Comparison of ENCODE assay signal across 8 cellular contexts in genomic region chr1:160204526-160205241, GRCh38. TPM values are rescaled to one million over a fixed set of nuclear protein-coding genes. Genes with fewer than 3 reads are reported as not detected.
DNase-seq lines count a peak whose midpoint lies in the region; ATAC-seq, FAIRE-seq and TF ChIP-seq lines count a peak whose summit lies in the region.

No MANE protein-coding gene starts in this region.

- peak overlapping the region; percentile 72 for H3K27ac Mint-ChIP-seq in endodermal cell

- WGBS in endodermal cell (ENCODE audit: insufficient coverage in 1 of 2, insufficient read length in 1 of 2), 2 experiments, result 74 to 100% methylated on average over 1 to 3 of the region's 7 CpGs
- 30 to 36% methylated on average over 6 to 7 of the region's 7 CpGs for WGBS in pancreas, 2 donors

- H3K27me3 ChIP-seq in OCI-LY3 (ENCODE audit: low read depth, low read length) (no peaks in the 10 kb centered on the region), endodermal cell (ENCODE audit: control insufficient read depth, insufficient read depth, low read length, poor library complexity, severe bottlenecking) (no peaks in the 10 kb centered on the region), pancreas (no peaks in the 10 kb centered on the region)

- H3K4me1 ChIP-seq in OCI-LY3 (ENCODE audit: low read length) (peaks cover 50% of the 10 kb centered on the region), endodermal cell (ENCODE audit: control insufficient read depth, insufficient read depth, low read length) (peaks cover 6% of the 10 kb centered on the region), pancreas (peaks cover 2 to 18% (median 7%) of the 10 kb centered on the region in 3 donors)

- H3K4me3 ChIP-seq in OCI-LY3 (ENCODE audit: low read length) (peak overlapping the region; percentile 89), endodermal cell (ENCODE audit: low read length) (peak overlapping the region; percentile 62), pancreas (peak overlapping the region; percentile 76 to 91 (median 89))

- peaks cover 9% of the 10 kb centered on the region for H3K36me3 Mint-ChIP-seq in activated T-cell treated with anti-CD3 and anti-CD28 coated beads, Interleukin-2, amount 50 U/mL, for 4 hours (ENCODE audit: insufficient read depth)
- H3K36me3 Mint-ChIP-seq in endodermal cell (ENCODE audit: low read depth), result peaks cover 13% of the 10 kb centered on the region

- intact Hi-C loops in pancreas (cut with DNase I), result loop anchor here in 1 of 3 donors (5.0 kb wide), 1 partner anchor 48 kb away; no protein-coding TSS in a partner anchor

- no peak for DNase-seq in activated T-cell treated with anti-CD3 and anti-CD28 coated beads, Interleukin-2, amount 50 U/mL, for 4 hours
- DNase-seq in activated T-cell treated with anti-CD3 and anti-CD28 coated beads, Interleukin-2, amount 50 U/mL, for 1 hour, result no peak
- no peak for DNase-seq in endodermal cell
- no peak for DNase-seq in pancreas
- no peak for DNase-seq in iPS-NIHi7 (ENCODE audit: extremely low spot score)
- no peak for DNase-seq in HPDE6-E6E7 (ENCODE audit: extremely low spot score)

- peaks cover 36% of the 10 kb centered on the region for H3K4me1 Mint-ChIP-seq in activated T-cell treated with anti-CD3 and anti-CD28 coated beads, Interleukin-2, amount 50 U/mL, for 4 hours (ENCODE audit: low read depth)
- peaks cover 28% of the 10 kb centered on the region for H3K4me1 Mint-ChIP-seq in endodermal cell

- no peaks in the 10 kb centered on the region for H3K9me3 Mint-ChIP-seq in activated T-cell treated with anti-CD3 and anti-CD28 coated beads, Interleukin-2, amount 50 U/mL, for 4 hours
- H3K9me3 Mint-ChIP-seq in endodermal cell, result no peaks in the 10 kb centered on the region

- peak overlapping the region; percentile 87 for H3K4me3 Mint-ChIP-seq in activated T-cell treated with anti-CD3 and anti-CD28 coated beads, Interleukin-2, amount 50 U/mL, for 4 hours
- peak overlapping the region; percentile 80 for H3K4me3 Mint-ChIP-seq in endodermal cell

- no peaks in the 10 kb centered on the region for H3K27me3 Mint-ChIP-seq in activated T-cell treated with anti-CD3 and anti-CD28 coated beads, Interleukin-2, amount 50 U/mL, for 4 hours (ENCODE audit: low read depth)
- H3K27me3 Mint-ChIP-seq in endodermal cell (ENCODE audit: insufficient read depth), result no peaks in the 10 kb centered on the region

- no peak overlapping the region for H2AFZ ChIP-seq in OCI-LY3 (ENCODE audit: low read depth, low read length)

- H3K36me3 ChIP-seq in OCI-LY3 (replicated peaks; ENCODE audit: low read depth, low read length) (peaks cover 34% of the 10 kb centered on the region), endodermal cell (ENCODE audit: control insufficient read depth, insufficient read depth, low read length) (peaks cover 12% of the 10 kb centered on the region), pancreas (no peaks in the 10 kb centered on the region)

- no peak for ATAC-seq in activated T-cell treated with anti-CD3 and anti-CD28 coated beads, Interleukin-2, amount 50 U/mL, for 4 hours
- peak; percentile 72 for ATAC-seq in HG02610 (IDR thresholded peaks at IDR 0.05; ENCODE audit: unreplicated experiment)
- ATAC-seq in pancreas, result peak in 2 of 4 donors; percentile 2 to 34

- H4K20me1 ChIP-seq in OCI-LY3 (ENCODE audit: insufficient read depth, low read length), result peaks cover 37% of the 10 kb centered on the region

- peak overlapping the region; percentile 98 for H3K9ac ChIP-seq in OCI-LY3 (ENCODE audit: low read length)
- no peak overlapping the region for H3K9ac ChIP-seq in endodermal cell (ENCODE audit: extremely low read depth, low read length, poor library complexity, severe bottlenecking)

- FAIRE-seq in pancreas (lab: Jason Lieb, UNC), result no peak

- H3K9me3 ChIP-seq in OCI-LY3 (ENCODE audit: insufficient read depth, low read length), result no peaks in the 10 kb centered on the region
- no peaks in the 10 kb centered on the region for H3K9me3 ChIP-seq in endodermal cell (ENCODE audit: control insufficient read depth, low read length)
- H3K9me3 ChIP-seq in pancreas, result no peaks in the 10 kb centered on the region

- peak overlapping the region; percentile 96 for H3K4me2 ChIP-seq in OCI-LY3 (ENCODE audit: low read length)

- TF ChIP-seq CTCF in OCI-LY3 (IDR thresholded peaks at IDR 0.05; ENCODE audit: low read depth, low read length) (no peak), endodermal cell (conservative IDR thresholded peaks at IDR 0.05) (no peak), pancreas (IDR thresholded peaks at IDR 0.05) (no peak)

- peak overlapping the region; percentile 96 for H3K27ac ChIP-seq in OCI-LY3 (ENCODE audit: low read length)
- no peak overlapping the region for H3K27ac ChIP-seq in endodermal cell (ENCODE audit: low read depth, low read length)
- peak overlapping the region in 2 of 4 donors; percentile 77 to 82 for H3K27ac ChIP-seq in pancreas

- peaks cover 45% of the 10 kb centered on the region for H3K79me2 ChIP-seq in OCI-LY3 (ENCODE audit: low read length)

RNA-seq across cellular contexts. Expression of gene PEA15, which starts 0.5 kb away (rescaled TPM):
- total RNA-seq in activated T-cell treated with anti-CD3 and anti-CD28 coated beads, Interleukin-2, amount 50 U/mL, for 4 hours, result 10 to 100 TPM; 83.2 to 99.6 (median 83.7) TPM
- total RNA-seq in endodermal cell, result 10 to 100 TPM; 55.9 to 56.3 TPM
- polyA plus RNA-seq in endodermal cell (2013, experiment 1 of 2), result 393 TPM
- polyA plus RNA-seq in endodermal cell (2013, experiment 2 of 2), result 402 TPM
- total RNA-seq in pancreas, result 10 to 100 TPM; 15.0 to 47.3 (median 23.0) TPM
- 10 to 100 TPM; 37.3 to 52.3 TPM for polyA plus RNA-seq in pancreas

RNA-seq across cellular contexts. Expression of gene CASQ1, which starts 14.3 kb away (rescaled TPM):
- not detected for total RNA-seq in activated T-cell treated with anti-CD3 and anti-CD28 coated beads, Interleukin-2, amount 50 U/mL, for 4 hours
- total RNA-seq in endodermal cell (under 1 TPM; 0.29 to 0.77 TPM), pancreas (not detected)
- 0.96 TPM for polyA plus RNA-seq in endodermal cell (2013, experiment 1 of 2)
- 1.0 TPM for polyA plus RNA-seq in endodermal cell (2013, experiment 2 of 2)
- polyA plus RNA-seq in pancreas, result under 1 TPM in 1 of 2 donors, not detected in 1; 0.14 TPM

RNA-seq across cellular contexts. Expression of gene ATP1A4, which starts 53.3 kb away (rescaled TPM):
- not detected for total RNA-seq in activated T-cell treated with anti-CD3 and anti-CD28 coated beads, Interleukin-2, amount 50 U/mL, for 4 hours
- total RNA-seq in endodermal cell (under 1 TPM; 0.55 to 0.75 TPM), pancreas (not detected)
- polyA plus RNA-seq in endodermal cell (2013, experiment 1 of 2), result 0.85 TPM
- polyA plus RNA-seq in endodermal cell (2013, experiment 2 of 2), result 0.95 TPM
- polyA plus RNA-seq in pancreas, result not detected

RNA-seq across cellular contexts. Expression of gene DCAF8, which starts 57.7 kb away (rescaled TPM):
- total RNA-seq in activated T-cell treated with anti-CD3 and anti-CD28 coated beads, Interleukin-2, amount 50 U/mL, for 4 hours, result 10 to 100 TPM; 64.4 to 68.4 (median 65.0) TPM
- total RNA-seq in endodermal cell, result 100 to 1,000 TPM; 185 to 238 TPM
- polyA plus RNA-seq in endodermal cell (2013, experiment 1 of 2), result 143 TPM
- polyA plus RNA-seq in endodermal cell (2013, experiment 2 of 2), result 122 TPM
- 10 to 100 TPM; 51.1 to 93.0 (median 74.5) TPM for total RNA-seq in pancreas
- 100 to 1,000 TPM in 1 of 2 donors, 10 to 100 TPM in 1; 98.8 to 122 TPM for polyA plus RNA-seq in pancreas
